In the genomic region with DNA sequence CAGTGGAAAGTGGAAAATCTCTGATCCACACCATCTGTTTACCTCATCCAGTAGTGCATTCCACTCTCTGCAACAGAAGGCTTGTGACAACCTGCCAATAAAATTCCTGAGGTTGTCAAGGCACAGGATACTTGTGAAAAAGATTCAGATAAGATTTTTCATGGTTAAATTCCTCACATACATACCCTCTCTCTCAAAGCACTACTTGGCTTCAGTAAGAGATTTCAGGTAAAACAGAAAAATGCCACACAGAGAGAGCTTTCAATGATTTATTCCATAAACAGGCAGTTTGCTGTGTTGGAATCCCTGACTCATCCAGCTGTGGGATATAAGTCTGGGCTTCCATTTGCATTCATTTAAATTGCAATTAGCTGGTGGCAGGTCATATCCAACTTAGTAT, we compare ENCODE assay signal across 15 cellular contexts.
DNase-seq lines count a peak whose midpoint lies in the region; ATAC-seq and TF ChIP-seq lines count a peak whose summit lies in the region.
"Had no signal": no experiment of that assay in that cellular context is flagged by ENCODE, and none has a peak within 500 bp of the region (broad histone marks: within the 10 kb centered on the region; RNA-seq: fewer than 3 reads in every experiment).

No MANE protein-coding gene starts in this region.

- H3K27me3 ChIP-seq in SK-N-SH (ENCODE audit: insufficient read depth), result no peaks in the 10 kb centered on the region
- no peaks in the 10 kb centered on the region for H3K27me3 ChIP-seq in thyroid gland
- H3K27me3 ChIP-seq: body of pancreas had no signal

- peak in 1 of 2 experiments; percentile 69; a peak in 2 of 4 replicates for TF ChIP-seq EP300 in SK-N-SH (IDR thresholded peaks at IDR 0.05; ENCODE audit: borderline replicate concordance in 1 of 2, low read depth in 1 of 2, low read length in 1 of 2)

- H3K4me1 ChIP-seq in SK-N-SH (ENCODE audit: control insufficient read depth in 1 of 2, insufficient read depth in 2 of 2, low read depth in 1 of 2, low read length in 1 of 2), result peaks cover 0 to 38% of the 10 kb centered on the region in 2 experiments; a peak in 2 of 4 replicates
- H3K4me1 ChIP-seq in thyroid gland, result peaks cover 8 to 10% of the 10 kb centered on the region in 2 donors
- H3K4me1 ChIP-seq: body of pancreas had no signal

- peak; percentile 63 for DNase-seq in HCEC 1CT
- no peak for DNase-seq in SK-N-SH
- DNase-seq in fibroblast of pulmonary artery (ENCODE audit: low read depth), result peak; percentile 41
- no peak for DNase-seq in thyroid gland
- DNase-seq in omental fat pad (ENCODE audit: low spot score), result no peak
- DNase-seq in 8988T, result no peak
- DNase-seq: activated CD4-positive, CD25-positive, alpha-beta regulatory T cell; body of pancreas; Calu3; GOT3; NCI-H1105 treated with DMSO at 0.1 percent for 48 hours; NCI-H526 treated with DMSO at 0.1 percent for 48 hours had no signal

- H3K9ac ChIP-seq in SK-N-SH, result no peak overlapping the region

- H3K36me3 ChIP-seq in SK-N-SH (replicated peaks in 1 of 2; ENCODE audit: control insufficient read depth in 1 of 2, insufficient read depth in 2 of 2, low read length in 1 of 2), result no peaks in the 10 kb centered on the region
- H3K36me3 ChIP-seq in thyroid gland, result no peaks in the 10 kb centered on the region

- H3K9me2 ChIP-seq in SK-N-SH, result no peaks in the 10 kb centered on the region

- no peak overlapping the region for H2AFZ ChIP-seq in SK-N-SH (ENCODE audit: low read depth)

- peak overlapping the region; percentile 2; the same call in 1 of the 2 replicates for H3K4me2 ChIP-seq in SK-N-SH

- H3K27ac ChIP-seq in SK-N-SH (ENCODE audit: low read depth in 2 of 2, low read length in 1 of 2) (peak overlapping the region in 1 of 2 experiments; percentile 30; a peak in 1 of 4 replicates), thyroid gland (peak overlapping the region; percentile 5 to 44 (median 22))
- H3K27ac ChIP-seq: body of pancreas had no signal

- no peaks in the 10 kb centered on the region for H4K20me1 ChIP-seq in SK-N-SH (ENCODE audit: insufficient read depth)

- TF ChIP-seq POLR2A in thyroid gland (IDR thresholded peaks at IDR 0.05), result no peak

- CTCF ChIA-PET in SK-N-SH (lab: Yijun Ruan, JAX), result no interaction called here

- H3K9me3 ChIP-seq in SK-N-SH (no peaks in the 10 kb centered on the region), thyroid gland (no peaks in the 10 kb centered on the region)
- H3K9me3 ChIP-seq: body of pancreas had no signal

- no peak for ATAC-seq in GM21390 (IDR thresholded peaks at IDR 0.05; ENCODE audit: unreplicated experiment)
- ATAC-seq in omental fat pad (ENCODE audit: low FRiP score), result no peak
- ATAC-seq in GM21825 (IDR thresholded peaks at IDR 0.05; ENCODE audit: unreplicated experiment), result no peak
- ATAC-seq: body of pancreas; natural killer cell treated with Interleukin-12 subunit alpha and Interleukin-12 subunit beta and Interleukin-15 and Interleukin-18, amount 100 ng/mL, for 72 hours had no signal

- TF ChIP-seq RAD21 in SK-N-SH (IDR thresholded peaks at IDR 0.05; ENCODE audit: low read length), result no peak

- intact Hi-C loops in thyroid gland (cut with DNase I), result no loop called here

- TF ChIP-seq CTCF in SK-N-SH (IDR thresholded peaks at IDR 0.05), result no peak
- TF ChIP-seq CTCF in fibroblast of pulmonary artery (IDR thresholded peaks at IDR 0.05; ENCODE audit: low read length, missing control alignments), result no peak
- TF ChIP-seq CTCF in thyroid gland (IDR thresholded peaks at IDR 0.05), result no peak
- TF ChIP-seq CTCF in omental fat pad (IDR thresholded peaks at IDR 0.05), result no peak

- H3K4me3 ChIP-seq in SK-N-SH (ENCODE audit: low read depth in 2 of 2, low read length in 1 of 2) (no peak overlapping the region), fibroblast of pulmonary artery (replicated peaks; ENCODE audit: low read depth, low read length) (no peak overlapping the region), thyroid gland (replicated peaks in 1 of 3) (no peak overlapping the region)
- H3K4me3 ChIP-seq: body of pancreas had no signal

- H3F3A ChIP-seq in SK-N-SH (replicated peaks; ENCODE audit: insufficient read depth), result peaks cover 29% of the 10 kb centered on the region

- POLR2A ChIA-PET in SK-N-SH (lab: Yijun Ruan, JAX), result no interaction called here

- no peaks in the 10 kb centered on the region for H3K79me2 ChIP-seq in SK-N-SH (ENCODE audit: insufficient read depth)

TF ChIP-seq in SK-N-SH, 30 proteins besides CTCF, POLR2A, EP300 and RAD21:
- TF ChIP-seq FOSL2 (IDR thresholded peaks at IDR 0.05; ENCODE audit: borderline replicate concordance, low read depth) (peak; percentile 74), POLR2AphosphoS5 (IDR thresholded peaks at IDR 0.05; ENCODE audit: low read depth, low read length) (no peak), RXRA (IDR thresholded peaks at IDR 0.05; ENCODE audit: borderline replicate concordance, low read depth) (0 out of 2 replicates have a peak, but pooled peaks have one; percentile 31), FOXJ3 (CRISPR knock-in tag; IDR thresholded peaks at IDR 0.05) (no peak), FOXM1 (IDR thresholded peaks at IDR 0.05; ENCODE audit: low read depth) (no peak), TEAD4 (IDR thresholded peaks at IDR 0.05; ENCODE audit: borderline replicate concordance, insufficient read depth) (peak; percentile 74; the same call in 1 of the 2 replicates), GABPA (IDR thresholded peaks at IDR 0.05; ENCODE audit: low read depth) (no peak), JUND (IDR thresholded peaks at IDR 0.05) (peak; percentile 74), TCF12 (IDR thresholded peaks at IDR 0.05) (peak; percentile 78), SIN3A (IDR thresholded peaks at IDR 0.05; ENCODE audit: borderline replicate concordance, low read depth, low read length) (0 out of 2 replicates have a peak, but pooled peaks have one; percentile 20), NFIC (IDR thresholded peaks at IDR 0.05; ENCODE audit: borderline replicate concordance) (peak; percentile 70)
- TF ChIP-seq, protein P1, sequence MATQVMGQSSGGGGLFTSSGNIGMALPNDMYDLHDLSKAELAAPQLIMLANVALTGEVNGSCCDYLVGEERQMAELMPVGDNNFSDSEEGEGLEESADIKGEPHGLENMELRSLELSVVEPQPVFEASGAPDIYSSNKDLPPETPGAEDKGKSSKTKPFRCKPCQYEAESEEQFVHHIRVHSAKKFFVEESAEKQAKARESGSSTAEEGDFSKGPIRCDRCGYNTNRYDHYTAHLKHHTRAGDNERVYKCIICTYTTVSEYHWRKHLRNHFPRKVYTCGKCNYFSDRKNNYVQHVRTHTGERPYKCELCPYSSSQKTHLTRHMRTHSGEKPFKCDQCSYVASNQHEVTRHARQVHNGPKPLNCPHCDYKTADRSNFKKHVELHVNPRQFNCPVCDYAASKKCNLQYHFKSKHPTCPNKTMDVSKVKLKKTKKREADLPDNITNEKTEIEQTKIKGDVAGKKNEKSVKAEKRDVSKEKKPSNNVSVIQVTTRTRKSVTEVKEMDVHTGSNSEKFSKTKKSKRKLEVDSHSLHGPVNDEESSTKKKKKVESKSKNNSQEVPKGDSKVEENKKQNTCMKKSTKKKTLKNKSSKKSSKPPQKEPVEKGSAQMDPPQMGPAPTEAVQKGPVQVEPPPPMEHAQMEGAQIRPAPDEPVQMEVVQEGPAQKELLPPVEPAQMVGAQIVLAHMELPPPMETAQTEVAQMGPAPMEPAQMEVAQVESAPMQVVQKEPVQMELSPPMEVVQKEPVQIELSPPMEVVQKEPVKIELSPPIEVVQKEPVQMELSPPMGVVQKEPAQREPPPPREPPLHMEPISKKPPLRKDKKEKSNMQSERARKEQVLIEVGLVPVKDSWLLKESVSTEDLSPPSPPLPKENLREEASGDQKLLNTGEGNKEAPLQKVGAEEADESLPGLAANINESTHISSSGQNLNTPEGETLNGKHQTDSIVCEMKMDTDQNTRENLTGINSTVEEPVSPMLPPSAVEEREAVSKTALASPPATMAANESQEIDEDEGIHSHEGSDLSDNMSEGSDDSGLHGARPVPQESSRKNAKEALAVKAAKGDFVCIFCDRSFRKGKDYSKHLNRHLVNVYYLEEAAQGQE (IDR thresholded peaks at IDR 0.05; ENCODE audit: low read depth, low read length), result no peak
- TF ChIP-seq, protein P2, sequence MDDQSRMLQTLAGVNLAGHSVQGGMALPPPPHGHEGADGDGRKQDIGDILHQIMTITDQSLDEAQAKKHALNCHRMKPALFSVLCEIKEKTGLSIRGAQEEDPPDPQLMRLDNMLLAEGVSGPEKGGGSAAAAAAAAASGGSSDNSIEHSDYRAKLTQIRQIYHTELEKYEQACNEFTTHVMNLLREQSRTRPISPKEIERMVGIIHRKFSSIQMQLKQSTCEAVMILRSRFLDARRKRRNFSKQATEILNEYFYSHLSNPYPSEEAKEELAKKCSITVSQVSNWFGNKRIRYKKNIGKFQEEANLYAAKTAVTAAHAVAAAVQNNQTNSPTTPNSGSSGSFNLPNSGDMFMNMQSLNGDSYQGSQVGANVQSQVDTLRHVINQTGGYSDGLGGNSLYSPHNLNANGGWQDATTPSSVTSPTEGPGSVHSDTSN (IDR thresholded peaks at IDR 0.05), result peak; percentile 77
TF ChIP-seq in SK-N-SH: peak in this region for 8.

Comparison
In these comparisons a context has a peak if more than half of its experiments do, and no peak if none do; other contexts are left out.
1. DNase-seq: peak in HCEC 1CT (single experiment) and fibroblast of pulmonary artery (single experiment); none in SK-N-SH (single experiment), thyroid gland (0 of 2), omental fat pad (single experiment) and 8988T (single experiment).